1 cellular context compared by ENCODE assay signal in the genomic region with DNA sequence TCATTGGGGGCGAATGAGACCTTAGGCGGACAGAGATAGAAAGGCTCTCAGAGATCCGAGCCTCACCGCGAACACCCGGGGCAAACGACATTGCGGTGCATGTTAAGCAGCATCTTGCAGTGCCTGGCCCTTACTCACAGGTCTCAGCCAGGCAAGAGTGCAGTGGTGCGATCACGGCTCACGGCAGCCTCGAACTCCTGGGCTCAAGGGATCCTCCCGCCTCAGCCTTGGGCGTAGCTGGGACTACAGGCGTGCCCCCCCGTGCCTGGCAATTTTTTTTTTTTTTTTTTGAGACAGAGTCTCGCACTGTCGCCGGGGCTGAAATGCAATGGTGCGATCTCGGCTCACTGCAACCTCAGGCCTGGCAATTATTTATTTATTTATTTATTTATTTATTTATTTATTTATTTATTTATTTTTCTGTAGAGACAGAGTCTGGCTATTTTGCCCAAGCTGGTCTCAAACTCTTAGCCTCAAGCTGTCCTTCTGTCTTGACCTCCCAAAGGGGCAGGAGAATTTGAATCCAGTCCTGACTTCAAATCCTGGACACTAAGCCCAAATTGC.
TF ChIP-seq lines count a peak whose summit lies in the region.

No MANE protein-coding gene starts in this region.

TF ChIP-seq in H1, 55 proteins besides CTCF, POLR2A, EP300 and RAD21:
- TF ChIP-seq RBBP5 (IDR thresholded peaks at IDR 0.05; ENCODE audit: borderline replicate concordance, low read depth, low read length): no peak
- TF ChIP-seq TAF7 (optimal IDR thresholded peaks at IDR 0.05; ENCODE audit: borderline replicate concordance, low read depth, low read length): no peak
- TF ChIP-seq HDAC2 (IDR thresholded peaks at IDR 0.05; ENCODE audit: borderline replicate concordance in 1 of 2, low read depth in 2 of 2, low read length in 2 of 2): no peak
- no peak for TF ChIP-seq TAF1 (IDR thresholded peaks at IDR 0.05; ENCODE audit: low read depth, low read length)
- no peak for TF ChIP-seq SP4 (IDR thresholded peaks at IDR 0.05; ENCODE audit: low read length)
- no peak for TF ChIP-seq KDM5A (IDR thresholded peaks at IDR 0.05; ENCODE audit: low read length)
- no peak for TF ChIP-seq CHD2 (IDR thresholded peaks at IDR 0.05; ENCODE audit: low read length)
- no peak for TF ChIP-seq SIN3A (conservative IDR thresholded peaks at IDR 0.05 in 1 of 2, IDR thresholded peaks at IDR 0.05 in 1 of 2; ENCODE audit: low read depth in 1 of 2, low read length in 2 of 2)
- no peak for TF ChIP-seq ZNF274 (IDR thresholded peaks at IDR 0.05; ENCODE audit: borderline replicate concordance, extremely low read depth, low read length)
- no peak for TF ChIP-seq SP2 (IDR thresholded peaks at IDR 0.05; ENCODE audit: low read length)
- no peak for TF ChIP-seq YY1 (IDR thresholded peaks at IDR 0.05; ENCODE audit: low read depth, low read length)
- TF ChIP-seq POU5F1 (IDR thresholded peaks at IDR 0.05; ENCODE audit: low read depth, low read length): no peak
- TF ChIP-seq SIX5 (IDR thresholded peaks at IDR 0.05; ENCODE audit: low read depth, low read length): no peak
